1 cellular context compared by ENCODE assay signal in the genomic region with DNA sequence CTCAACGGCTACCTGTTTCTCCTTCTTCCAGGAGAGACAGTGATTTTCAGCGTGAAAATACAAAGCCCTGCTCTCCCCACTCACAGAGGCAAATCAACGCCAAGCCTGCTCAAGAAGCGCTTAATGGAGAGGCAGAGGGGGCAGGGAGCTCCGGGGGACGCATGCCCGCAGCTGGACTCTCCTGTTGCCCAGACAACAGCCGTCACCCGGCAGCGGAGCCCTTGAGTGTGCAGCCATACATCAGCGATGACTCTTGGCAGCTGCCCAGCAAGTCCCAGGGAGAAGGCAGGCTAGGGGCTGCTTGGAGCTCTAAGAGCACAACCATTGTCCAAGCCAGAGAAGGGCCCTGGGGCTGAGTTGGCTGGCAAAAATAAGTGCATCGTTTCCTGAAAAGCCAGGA.
A peak's percentile ranks its signal among the peaks of the same experiment; 100 is the strongest.
TF ChIP-seq lines count a peak whose summit lies in the region.

No MANE protein-coding gene starts in this region.

TF ChIP-seq in HEK293, 187 proteins besides CTCF, POLR2A, EP300 and RAD21 (continued from another document):
- TF ChIP-seq, protein P1, sequence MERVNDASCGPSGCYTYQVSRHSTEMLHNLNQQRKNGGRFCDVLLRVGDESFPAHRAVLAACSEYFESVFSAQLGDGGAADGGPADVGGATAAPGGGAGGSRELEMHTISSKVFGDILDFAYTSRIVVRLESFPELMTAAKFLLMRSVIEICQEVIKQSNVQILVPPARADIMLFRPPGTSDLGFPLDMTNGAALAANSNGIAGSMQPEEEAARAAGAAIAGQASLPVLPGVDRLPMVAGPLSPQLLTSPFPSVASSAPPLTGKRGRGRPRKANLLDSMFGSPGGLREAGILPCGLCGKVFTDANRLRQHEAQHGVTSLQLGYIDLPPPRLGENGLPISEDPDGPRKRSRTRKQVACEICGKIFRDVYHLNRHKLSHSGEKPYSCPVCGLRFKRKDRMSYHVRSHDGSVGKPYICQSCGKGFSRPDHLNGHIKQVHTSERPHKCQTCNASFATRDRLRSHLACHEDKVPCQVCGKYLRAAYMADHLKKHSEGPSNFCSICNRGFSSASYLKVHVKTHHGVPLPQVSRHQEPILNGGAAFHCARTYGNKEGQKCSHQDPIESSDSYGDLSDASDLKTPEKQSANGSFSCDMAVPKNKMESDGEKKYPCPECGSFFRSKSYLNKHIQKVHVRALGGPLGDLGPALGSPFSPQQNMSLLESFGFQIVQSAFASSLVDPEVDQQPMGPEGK (tag by site-specific recombination; IDR thresholded peaks at IDR 0.05), result 0 out of 2 replicates have a peak, but pooled peaks have one; percentile 55
- TF ChIP-seq ZNF629 (tag by site-specific recombination; IDR thresholded peaks at IDR 0.05) (no peak), ZNF510 (tag by site-specific recombination; IDR thresholded peaks at IDR 0.05; ENCODE audit: insufficient replicate concordance) (no peak), PRDM10 (tag by site-specific recombination; IDR thresholded peaks at IDR 0.05) (peak; percentile 63), GLIS2 (tag by site-specific recombination; IDR thresholded peaks at IDR 0.05) (no peak), GFI1B (tag by site-specific recombination; IDR thresholded peaks at IDR 0.05) (no peak), TRIM28 (IDR thresholded peaks at IDR 0.05; ENCODE audit: borderline replicate concordance, low read length) (no peak), ZIC2 (tag by site-specific recombination; IDR thresholded peaks at IDR 0.05) (peak; percentile 58), IKZF3 (tag by site-specific recombination; IDR thresholded peaks at IDR 0.05) (peak; percentile 60; the same call in 1 of the 2 replicates), ZNF394 (tag by site-specific recombination; IDR thresholded peaks at IDR 0.05; ENCODE audit: borderline replicate concordance) (peak; percentile 25; the same call in 1 of the 2 replicates), GLI4 (tag by site-specific recombination; IDR thresholded peaks at IDR 0.05) (no peak), MYNN (tag by site-specific recombination; IDR thresholded peaks at IDR 0.05; ENCODE audit: borderline replicate concordance) (peak; percentile 98), ZNF76 (tag by site-specific recombination; IDR thresholded peaks at IDR 0.05; ENCODE audit: borderline replicate concordance, low read depth) (no peak; the same call in 1 of the 2 replicates), ZNF132 (tag by site-specific recombination; IDR thresholded peaks at IDR 0.05; ENCODE audit: borderline replicate concordance) (no peak), WT1 (tag by site-specific recombination; IDR thresholded peaks at IDR 0.05) (no peak)
TF ChIP-seq in HEK293: peak in this region for 14.
